ENCODE assay signal across 8 cellular contexts in genomic region chr7:27172388-27172774, GRCh38. TPM values are rescaled to one million over a fixed set of nuclear protein-coding genes. Genes with fewer than 3 reads are reported as not detected.
DNase-seq lines count a peak whose midpoint lies in the region; ATAC-seq and TF ChIP-seq lines count a peak whose summit lies in the region.

No MANE protein-coding gene starts in this region.

- H3K4me3 Mint-ChIP-seq in activated naive CD4-positive, alpha-beta T cell treated with anti-CD3 and anti-CD28 coated beads, Interleukin-2, amount 50 U/mL, for 24 hours: peak overlapping the region; percentile 66
- peak overlapping the region; percentile 87 for H3K4me3 Mint-ChIP-seq in natural killer cell

- peak overlapping the region; percentile 72 for H3K4me3 ChIP-seq in BJ (ENCODE audit: low read depth, low read length)
- peak overlapping the region; percentile 70 for H3K4me3 ChIP-seq in HAP-1

- peaks cover 27% of the 10 kb centered on the region for H3K4me1 Mint-ChIP-seq in activated naive CD4-positive, alpha-beta T cell treated with anti-CD3 and anti-CD28 coated beads, Interleukin-2, amount 50 U/mL, for 24 hours
- peaks cover 26 to 34% of the 10 kb centered on the region in 2 donors for H3K4me1 Mint-ChIP-seq in natural killer cell

- peaks cover 3% of the 10 kb centered on the region for H3K36me3 Mint-ChIP-seq in activated naive CD4-positive, alpha-beta T cell treated with anti-CD3 and anti-CD28 coated beads, Interleukin-2, amount 50 U/mL, for 24 hours
- peaks cover 20% of the 10 kb centered on the region for H3K36me3 Mint-ChIP-seq in natural killer cell

- POLR2A ChIA-PET in BJ (lab: Charles Lee): interaction anchor here (1.1 to 1.3 kb wide), 2 partner anchors 15 to 23 kb away, joined by 6 to 8 read pairs; no protein-coding TSS in a partner anchor

- H3K27me3 ChIP-seq in BJ (ENCODE audit: control insufficient read depth, insufficient read depth, low read length): no peaks in the 10 kb centered on the region
- H3K27me3 ChIP-seq in HAP-1 (ENCODE audit: low read depth): no peaks in the 10 kb centered on the region

- H3K9me3 ChIP-seq in HAP-1: no peaks in the 10 kb centered on the region

- H3K27ac Mint-ChIP-seq in activated naive CD4-positive, alpha-beta T cell treated with anti-CD3 and anti-CD28 coated beads, Interleukin-2, amount 50 U/mL, for 24 hours: peak overlapping the region; percentile 85
- peak overlapping the region; percentile 60 to 63 for H3K27ac Mint-ChIP-seq in natural killer cell

- CTCF ChIA-PET in BJ (lab: Yijun Ruan, JAX): interaction anchor here (0.8 to 16.1 kb wide), 7 partner anchors 9 to 905 kb away, joined by 3 to 187 read pairs (median 3); partner anchors contain the start of gene HOXA11

- ATAC-seq in natural killer cell: no peak
- no peak for ATAC-seq in HG03025 (IDR thresholded peaks at IDR 0.05; ENCODE audit: low FRiP score, unreplicated experiment)
- no peak for ATAC-seq in GM19397 (IDR thresholded peaks at IDR 0.05; ENCODE audit: unreplicated experiment)

- in situ Hi-C loops in HAP-1 (cut with MboI; ENCODE audit: low sequenced_read_pairs): loop anchor here (25.0 kb wide), 1 partner anchor 960 kb away; the partner anchor contains the start of genes CBX3 and HNRNPA2B1

- H3K9me3 Mint-ChIP-seq in activated naive CD4-positive, alpha-beta T cell treated with anti-CD3 and anti-CD28 coated beads, Interleukin-2, amount 50 U/mL, for 24 hours: no peaks in the 10 kb centered on the region
- H3K9me3 Mint-ChIP-seq in natural killer cell: no peaks in the 10 kb centered on the region

- TF ChIP-seq CTCF in BJ (IDR thresholded peaks at IDR 0.05; ENCODE audit: insufficient read depth, low read depth, low read length) (no peak), natural killer cell (IDR thresholded peaks at IDR 0.05) (no peak)

- DNase-seq in BJ (ENCODE audit: low read depth): no peak
- peak; percentile 42 to 49 for DNase-seq in HAP-1 (ENCODE audit: low spot score in 2 of 2)
- peak; percentile 15 for DNase-seq in natural killer cell
- DNase-seq in cerebellum (ENCODE audit: low spot score): no peak
- DNase-seq in HUDEP-2 (lab: John Stamatoyannopoulos, UW; ENCODE audit: unreplicated experiment in 76 of 76): no peak

- peaks cover 53% of the 10 kb centered on the region for H3K27me3 Mint-ChIP-seq in activated naive CD4-positive, alpha-beta T cell treated with anti-CD3 and anti-CD28 coated beads, Interleukin-2, amount 50 U/mL, for 24 hours
- peaks cover 52 to 60% of the 10 kb centered on the region in 2 donors for H3K27me3 Mint-ChIP-seq in natural killer cell (ENCODE audit: low read depth in 2 of 2)

- H3K4me1 ChIP-seq in HAP-1: peaks cover 9% of the 10 kb centered on the region

- H3K36me3 ChIP-seq in BJ (ENCODE audit: control insufficient read depth, insufficient read depth, low read length) (peaks cover 15% of the 10 kb centered on the region), HAP-1 (replicated peaks) (peaks cover 29% of the 10 kb centered on the region)

- intact Hi-C loops in natural killer cell (cut with micrococcal nuclease): loop anchor here (2.0 kb wide), 2 partner anchors 14 to 16 kb away; partner anchors contain the start of gene HOXA7

RNA-seq across cellular contexts. Expression of gene HOXA10, which starts 1.7 kb away (rescaled TPM):
- 54.7 and 59.6 TPM in 2 replicates for polyA plus RNA-seq in BJ (2011; rRNA removed)
- 32.3 and 43.4 TPM in 2 replicates for polyA minus RNA-seq in BJ (2011; rRNA and poly(A)+ RNA removed)
- total RNA-seq in natural killer cell (1 to 10 TPM in 2 of 3 donors, under 1 TPM in 1; 0.82 to 3.3 (median 2.2) TPM), cerebellum (not detected)

RNA-seq across cellular contexts. Expression of gene HOXA9, which starts 7.0 kb away (rescaled TPM):
- 12.6 and 15.0 TPM in 2 replicates for polyA plus RNA-seq in BJ (2011; rRNA removed)
- polyA minus RNA-seq in BJ (2011; rRNA and poly(A)+ RNA removed): 1.4 and 3.4 TPM in 2 replicates
- total RNA-seq in natural killer cell (1 to 10 TPM in 1 of 3 donors, under 1 TPM in 2; 0.39 to 4.6 (median 0.42) TPM), cerebellum (not detected)

RNA-seq across cellular contexts. Expression of gene HOXA11, which starts 12.7 kb away (rescaled TPM):
- polyA plus RNA-seq in BJ (2011; rRNA removed): 27.7 and 34.0 TPM in 2 replicates
- polyA minus RNA-seq in BJ (2011; rRNA and poly(A)+ RNA removed): 8.4 and 15.0 TPM in 2 replicates
- not detected for total RNA-seq in natural killer cell
- total RNA-seq in cerebellum: not detected

RNA-seq across cellular contexts. Expression of gene HOXA7, which starts 15.9 kb away (rescaled TPM):
- 3.8 and 4.4 TPM in 2 replicates for polyA plus RNA-seq in BJ (2011; rRNA removed)
- 1.4 and 2.3 TPM in 2 replicates for polyA minus RNA-seq in BJ (2011; rRNA and poly(A)+ RNA removed)
- total RNA-seq in natural killer cell (not detected), cerebellum (not detected)

RNA-seq across cellular contexts. Expression of gene HOXA3, which starts 20.0 kb away (rescaled TPM):
- polyA plus RNA-seq in BJ (2011; rRNA removed): 0.09 and 0.15 TPM in 2 replicates
- polyA minus RNA-seq in BJ (2011; rRNA and poly(A)+ RNA removed): 0.77 TPM in 1 of 2 replicates, not detected in the other
- total RNA-seq in natural killer cell: under 1 TPM; 0.32 to 0.78 (median 0.35) TPM
- total RNA-seq in cerebellum: not detected

Comparison
In these comparisons a context has a peak if more than half of its experiments do, and no peak if none do; other contexts are left out.
1. DNase-seq: peak in HAP-1 (2 of 2) and natural killer cell (single experiment); none in BJ (single experiment), cerebellum (single experiment) and HUDEP-2 (0 of 76).